In genomic region chr17:48598727-48599126, GRCh38 we compare ENCODE assay signal across 14 cellular contexts. TPM values are rescaled to one million over a fixed set of nuclear protein-coding genes. Genes with fewer than 3 reads are reported as not detected.
DNase-seq lines count a peak whose midpoint lies in the region; ATAC-seq, FAIRE-seq and TF ChIP-seq lines count a peak whose summit lies in the region.
"Had no signal": no experiment of that assay in that cellular context is flagged by ENCODE, and none has a peak within 500 bp of the region (broad histone marks: within the 10 kb centered on the region; RNA-seq: fewer than 3 reads in every experiment).

No MANE protein-coding gene starts in this region.

- no peak overlapping the region for H2BK120ac ChIP-seq in H1 (replicated peaks; ENCODE audit: low read depth, low read length)

- no peak for TF ChIP-seq POLR2A in H1 (IDR thresholded peaks at IDR 0.05; ENCODE audit: control extremely low read depth in 1 of 2, low read depth in 2 of 2, low read length in 2 of 2)

- H2AK5ac ChIP-seq in H1 (ENCODE audit: low read depth, low read length), result 0 out of 2 replicates have a peak overlapping the region, but pooled peaks have one; percentile 18

- no peak for TF ChIP-seq EP300 in H1 (IDR thresholded peaks at IDR 0.05; ENCODE audit: borderline replicate concordance in 1 of 2, low read depth in 2 of 2, low read length in 2 of 2)

- H3K79me2 ChIP-seq in OCI-LY3 (ENCODE audit: low read length), result peaks cover 7% of the 10 kb centered on the region; the same call in 1 of the 2 replicates
- no peaks in the 10 kb centered on the region for H3K79me2 ChIP-seq in H1 (ENCODE audit: control insufficient read depth in 1 of 2, insufficient read depth in 2 of 2, low read length in 2 of 2)

- H3K9ac ChIP-seq in OCI-LY3 (ENCODE audit: low read length) (peak overlapping the region; percentile 83; the same call in 1 of the 2 replicates), H1 (replicated peaks in 1 of 4; ENCODE audit: extremely low read depth in 1 of 4, low read depth in 3 of 4, low read length in 3 of 4) (no peak overlapping the region)

- H2BK15ac ChIP-seq in H1 (ENCODE audit: low read length), result peak overlapping the region; percentile 18; the same call in 1 of the 2 replicates

- H3K36me3 ChIP-seq in CD8-positive, alpha-beta memory T cell (ENCODE audit: insufficient read depth, low read length), result no peaks in the 10 kb centered on the region
- H3K36me3 ChIP-seq in OCI-LY3 (replicated peaks; ENCODE audit: low read depth, low read length) (no peaks in the 10 kb centered on the region), H1 (ENCODE audit: control insufficient read depth in 2 of 4, insufficient read depth in 4 of 4, low read length in 3 of 4) (no peaks in the 10 kb centered on the region; a peak in 1 of 8 replicates)

- H3K4me1 ChIP-seq in CD8-positive, alpha-beta memory T cell (ENCODE audit: insufficient read depth, low read length), result peaks cover 29% of the 10 kb centered on the region
- H3K4me1 ChIP-seq in OCI-LY3 (ENCODE audit: low read length) (peaks cover 27% of the 10 kb centered on the region), H1 (replicated peaks in 1 of 4; ENCODE audit: control insufficient read depth in 3 of 4, insufficient read depth in 4 of 4, low read length in 3 of 4) (peaks cover 0 to 12% (median 5%) of the 10 kb centered on the region in 4 experiments; a peak in 4 of 7 replicates)

- H4K91ac ChIP-seq in H1 (replicated peaks; ENCODE audit: insufficient read length, low read length), result no peak overlapping the region

- no peak overlapping the region for H4K5ac ChIP-seq in H1 (ENCODE audit: insufficient read length, low read depth, low read length)

- 30% methylated on average over 7 of the region's 7 CpGs; no CpG with 5 or more reads in 1 of the 2 experiments for WGBS in H1 (ENCODE audit: extremely low coverage in 1 of 2, insufficient coverage in 1 of 2, insufficient read length in 1 of 2, insufficient replicate concordance in 2 of 2, low coverage in 1 of 2, low lambda C conversion rate in 2 of 2, missing lambda C conversion rate in 1 of 2), 2 experiments

- no peak overlapping the region for H2AFZ ChIP-seq in OCI-LY3 (ENCODE audit: low read depth, low read length)
- H2AFZ ChIP-seq in H1 (ENCODE audit: low read length), result no peak overlapping the region

- no peaks in the 10 kb centered on the region for H3K79me1 ChIP-seq in H1 (ENCODE audit: low read depth, low read length)

- H2BK12ac ChIP-seq in H1 (ENCODE audit: low read depth, low read length), result no peak overlapping the region

- H3K4me1 Mint-ChIP-seq in CD8-positive, alpha-beta memory T cell, result peaks cover 41 to 53% (median 50%) of the 10 kb centered on the region in 3 donors
- peaks cover 7% of the 10 kb centered on the region for H3K4me1 Mint-ChIP-seq in neural crest cell

- H3K23me2 ChIP-seq in H1 (ENCODE audit: low read depth, low read length), result no peaks in the 10 kb centered on the region; the same call in 1 of the 2 replicates

- H3K27ac Mint-ChIP-seq in CD8-positive, alpha-beta memory T cell, result peak overlapping the region in 1 of 8 donors; percentile 51
- H3K27ac Mint-ChIP-seq in neural crest cell (ENCODE audit: unreplicated experiment), result peak overlapping the region; percentile 54

- no peak overlapping the region for H4K8ac ChIP-seq in H1 (ENCODE audit: extremely low read depth, insufficient read depth, low read length)

- no peak for FAIRE-seq in H1 (lab: Jason Lieb, UNC)
- FAIRE-seq: D721Med had no signal

- H3K4me3 ChIP-seq in CD8-positive, alpha-beta memory T cell (ENCODE audit: low read length), result no peak overlapping the region
- H3K4me3 ChIP-seq in OCI-LY3 (ENCODE audit: low read length) (peak overlapping the region; percentile 89), H1 (ENCODE audit: extremely low read depth in 1 of 4, insufficient read depth in 2 of 4, low read depth in 3 of 4, low read length in 4 of 4) (no peak overlapping the region)

- no peak for TF ChIP-seq CTCF in OCI-LY3 (IDR thresholded peaks at IDR 0.05; ENCODE audit: low read depth, low read length)
- TF ChIP-seq CTCF in H1 (IDR thresholded peaks at IDR 0.05; ENCODE audit: control extremely low read depth in 1 of 3, insufficient read depth in 1 of 3, low read depth in 1 of 3, low read length in 3 of 3), result no peak
- no peak for TF ChIP-seq CTCF in neural crest cell (conservative IDR thresholded peaks at IDR 0.05)

- H3K9me3 Mint-ChIP-seq in CD8-positive, alpha-beta memory T cell, result no peaks in the 10 kb centered on the region
- H3K9me3 Mint-ChIP-seq in neural crest cell, result no peaks in the 10 kb centered on the region

- no peak for TF ChIP-seq RAD21 in H1 (IDR thresholded peaks at IDR 0.05 in 1 of 2, conservative IDR thresholded peaks at IDR 0.05 in 1 of 2; ENCODE audit: low read depth in 2 of 2, low read length in 2 of 2)

- H3K27ac ChIP-seq in CD8-positive, alpha-beta memory T cell (ENCODE audit: low read depth, low read length), result no peak overlapping the region
- H3K27ac ChIP-seq in OCI-LY3 (ENCODE audit: low read length) (no peak overlapping the region), H1 (ENCODE audit: low read depth, low read length) (no peak overlapping the region)

- no peak overlapping the region for H3K18ac ChIP-seq in H1 (ENCODE audit: extremely low read depth, low read length)

- H3K4me3 Mint-ChIP-seq in CD8-positive, alpha-beta memory T cell, result peak overlapping the region; percentile 67 to 88 (median 83)
- peak overlapping the region; percentile 81 for H3K4me3 Mint-ChIP-seq in neural crest cell

- H3K27me3 Mint-ChIP-seq in CD8-positive, alpha-beta memory T cell, result peaks cover 84 to 94% of the 10 kb centered on the region in 2 donors
- peaks cover 100% of the 10 kb centered on the region for H3K27me3 Mint-ChIP-seq in neural crest cell (ENCODE audit: low read depth)

- no peaks in the 10 kb centered on the region for H3K36me3 Mint-ChIP-seq in CD8-positive, alpha-beta memory T cell
- peaks cover 12% of the 10 kb centered on the region for H3K36me3 Mint-ChIP-seq in neural crest cell (ENCODE audit: low read depth)

- no peak overlapping the region for H3K23ac ChIP-seq in H1 (ENCODE audit: insufficient read length)

- H4K20me1 ChIP-seq in OCI-LY3 (ENCODE audit: insufficient read depth, low read length) (no peaks in the 10 kb centered on the region), H1 (replicated peaks in 1 of 2; ENCODE audit: control insufficient read depth in 1 of 2, insufficient read depth in 2 of 2, low read length in 2 of 2) (peaks cover 38 to 55% of the 10 kb centered on the region in 2 experiments)

- no peak overlapping the region for H2BK20ac ChIP-seq in H1 (ENCODE audit: low read length)

- H3K4me2 ChIP-seq in OCI-LY3 (ENCODE audit: low read length) (peak overlapping the region; percentile 85), H1 (ENCODE audit: insufficient read depth in 1 of 2, low read depth in 2 of 2, low read length in 2 of 2) (no peak overlapping the region)

- no peak overlapping the region for H3K14ac ChIP-seq in H1 (ENCODE audit: insufficient read length)

- no peaks in the 10 kb centered on the region for H3K9me3 ChIP-seq in CD8-positive, alpha-beta memory T cell (ENCODE audit: low read length)
- no peaks in the 10 kb centered on the region for H3K9me3 ChIP-seq in OCI-LY3 (ENCODE audit: insufficient read depth, low read length)
- H3K9me3 ChIP-seq in H1 (ENCODE audit: insufficient read depth in 2 of 2, low read depth in 1 of 2, low read length in 1 of 2), result no peaks in the 10 kb centered on the region

- peaks cover 85% of the 10 kb centered on the region for H3K27me3 ChIP-seq in CD8-positive, alpha-beta memory T cell (ENCODE audit: insufficient read depth, low read length, poor library complexity, severe bottlenecking)
- H3K27me3 ChIP-seq in OCI-LY3 (ENCODE audit: low read depth, low read length) (peaks cover 21% of the 10 kb centered on the region), H1 (replicated peaks in 1 of 4; ENCODE audit: control insufficient read depth in 3 of 4, extremely low read depth in 1 of 4, insufficient read depth in 3 of 4, low read length in 3 of 4) (peaks cover 97 to 100% (median 99%) of the 10 kb centered on the region in 4 experiments)

- no peak overlapping the region for H3K56ac ChIP-seq in H1 (replicated peaks; ENCODE audit: insufficient read length, low read depth, low read length)

- POLR2A ChIA-PET in CD8-positive, alpha-beta memory T cell (lab: Charles Lee), result no interaction called here
- POLR2A ChIA-PET in H1 (lab: Charles Lee; ENCODE audit: partially characterized antibody), result interaction anchor here (1.2 to 1.4 kb wide), 2 partner anchors 11 to 53 kb away, joined by 3 to 4 read pairs; partner anchors contain the start of gene HOXB2

- no peak overlapping the region for H3K4ac ChIP-seq in H1 (replicated peaks; ENCODE audit: insufficient read length, low read depth, low read length)

- no peak overlapping the region for H2BK5ac ChIP-seq in H1 (ENCODE audit: low read depth, low read length)

- no peak for ATAC-seq in HG02852 (IDR thresholded peaks at IDR 0.05; ENCODE audit: unreplicated experiment)

- CTCF ChIA-PET in CD8-positive, alpha-beta memory T cell (lab: Charles Lee), result interaction anchor here (0.6 kb wide), 1 partner anchor 1548 kb away, joined by 4 read pairs; no protein-coding TSS in a partner anchor
- CTCF ChIA-PET in H1 (lab: Charles Lee; ENCODE audit: partially characterized antibody), result interaction anchor here (1.0 to 2.1 kb wide), 7 partner anchors 10 to 69 kb away, joined by 3 to 8 read pairs (median 5); no protein-coding TSS in a partner anchor

- DNase-seq in CD8-positive, alpha-beta memory T cell, result no peak
- DNase-seq in H1 (ENCODE audit: low read depth in 1 of 2, low spot score in 2 of 2), result no peak
- no peak for DNase-seq in neural crest cell (ENCODE audit: low read depth, low spot score)
- DNase-seq in SIG-M5 (lab: John Stamatoyannopoulos, UW), result no peak
- no peak for DNase-seq in kidney tubule cell (ENCODE audit: low spot score)
- DNase-seq in foreskin melanocyte, result no peak
- DNase-seq: activated CD4-positive, alpha-beta T cell treated with anti-CD3 and anti-CD28 coated beads for 1 hour; NCI-H1048; SHP77 treated with DMSO at 0.1 percent for 48 hours; stimulated activated CD4-positive, alpha-beta T cell treated with anti-CD3 and anti-CD28 coated beads, Interleukin-4, amount 100 ng/mL, for 1 hour had no signal

RNA-seq across cellular contexts. Expression of gene HOXB5, which starts 5.1 kb away (rescaled TPM):
- total RNA-seq in CD8-positive, alpha-beta memory T cell, result not detected
- not detected for polyA plus RNA-seq in CD8-positive, alpha-beta memory T cell
- not detected in 2 replicates for total RNA-seq in H1 (2021; fragmentation: NEBNext Ultra II Directional; extraction: Animal tissue kit (Norgen Biotek cat#: 25700))
- polyA plus RNA-seq in H1 (2011; rRNA removed), result not detected in 2 replicates
- polyA plus RNA-seq in H1 (2011; cell fraction: cytosol; rRNA removed), result not detected
- polyA plus RNA-seq in H1 (2011; cell fraction: nucleus; rRNA removed), result not detected
- polyA plus RNA-seq in H1 (2012, experiment 1 of 2), result not detected in 4 replicates
- polyA plus RNA-seq in H1 (2012, experiment 2 of 2), result not detected
- polyA plus RNA-seq in H1 (2013, experiment 1 of 2), result not detected
- not detected for polyA plus RNA-seq in H1 (2013, experiment 2 of 2)
- 0.07 TPM in 1 of 2 replicates, not detected in the other for polyA minus RNA-seq in H1 (2011; rRNA and poly(A)+ RNA removed)
- polyA minus RNA-seq in H1 (2011; cell fraction: cytosol; rRNA and poly(A)+ RNA removed), result not detected
- not detected for polyA minus RNA-seq in H1 (2011; cell fraction: nucleus; rRNA and poly(A)+ RNA removed)
- total RNA-seq in neural crest cell, result 2.3 and 2.6 TPM in 2 replicates

RNA-seq across cellular contexts. Expression of gene HOXB6, which starts 6.1 kb away (rescaled TPM):
- under 1 TPM; 0.22 to 0.37 TPM for total RNA-seq in CD8-positive, alpha-beta memory T cell
- polyA plus RNA-seq in CD8-positive, alpha-beta memory T cell, result not detected
- not detected in 2 replicates for total RNA-seq in H1 (2021; fragmentation: NEBNext Ultra II Directional; extraction: Animal tissue kit (Norgen Biotek cat#: 25700))
- not detected in 2 replicates for polyA plus RNA-seq in H1 (2011; rRNA removed)
- not detected for polyA plus RNA-seq in H1 (2011; cell fraction: cytosol; rRNA removed)
- not detected for polyA plus RNA-seq in H1 (2011; cell fraction: nucleus; rRNA removed)
- polyA plus RNA-seq in H1 (2012, experiment 1 of 2), result 0.09 to 0.17 TPM in 2 of 4 replicates, not detected in the others
- polyA plus RNA-seq in H1 (2012, experiment 2 of 2), result not detected
- polyA plus RNA-seq in H1 (2013, experiment 1 of 2), result not detected
- not detected for polyA plus RNA-seq in H1 (2013, experiment 2 of 2)
- not detected in 2 replicates for polyA minus RNA-seq in H1 (2011; rRNA and poly(A)+ RNA removed)
- polyA minus RNA-seq in H1 (2011; cell fraction: cytosol; rRNA and poly(A)+ RNA removed), result not detected
- polyA minus RNA-seq in H1 (2011; cell fraction: nucleus; rRNA and poly(A)+ RNA removed), result not detected
- total RNA-seq in neural crest cell, result 9.6 and 11.5 TPM in 2 replicates

RNA-seq across cellular contexts. Expression of gene HOXB3, which starts 8.7 kb away (rescaled TPM):
- 1 to 10 TPM; 3.0 to 3.5 TPM for total RNA-seq in CD8-positive, alpha-beta memory T cell
- 0.10 TPM for polyA plus RNA-seq in CD8-positive, alpha-beta memory T cell
- total RNA-seq in H1 (2021; fragmentation: NEBNext Ultra II Directional; extraction: Animal tissue kit (Norgen Biotek cat#: 25700)), result not detected in 2 replicates
- not detected in 2 replicates for polyA plus RNA-seq in H1 (2011; rRNA removed)
- not detected for polyA plus RNA-seq in H1 (2011; cell fraction: cytosol; rRNA removed)
- polyA plus RNA-seq in H1 (2011; cell fraction: nucleus; rRNA removed), result not detected
- polyA plus RNA-seq in H1 (2012, experiment 1 of 2), result 0.28 TPM in 1 of 4 replicates, not detected in the others
- not detected for polyA plus RNA-seq in H1 (2012, experiment 2 of 2)
- not detected for polyA plus RNA-seq in H1 (2013, experiment 1 of 2)
- not detected for polyA plus RNA-seq in H1 (2013, experiment 2 of 2)
- 0.19 TPM in 1 of 2 replicates, not detected in the other for polyA minus RNA-seq in H1 (2011; rRNA and poly(A)+ RNA removed)
- not detected for polyA minus RNA-seq in H1 (2011; cell fraction: cytosol; rRNA and poly(A)+ RNA removed)
- 1.00 TPM for polyA minus RNA-seq in H1 (2011; cell fraction: nucleus; rRNA and poly(A)+ RNA removed)
- total RNA-seq in neural crest cell, result 21.9 and 22.8 TPM in 2 replicates

RNA-seq across cellular contexts. Expression of gene HOXB7, which starts 12.1 kb away (rescaled TPM):
- under 1 TPM; 0.89 to 0.96 TPM for total RNA-seq in CD8-positive, alpha-beta memory T cell
- polyA plus RNA-seq in CD8-positive, alpha-beta memory T cell, result 0.87 TPM
- total RNA-seq in H1 (2021; fragmentation: NEBNext Ultra II Directional; extraction: Animal tissue kit (Norgen Biotek cat#: 25700)), result not detected in 2 replicates
- polyA plus RNA-seq in H1 (2011; rRNA removed), result not detected in 2 replicates
- polyA plus RNA-seq in H1 (2011; cell fraction: cytosol; rRNA removed), result not detected
- polyA plus RNA-seq in H1 (2011; cell fraction: nucleus; rRNA removed), result not detected
- polyA plus RNA-seq in H1 (2012, experiment 1 of 2), result not detected in 4 replicates
- not detected for polyA plus RNA-seq in H1 (2012, experiment 2 of 2)
- polyA plus RNA-seq in H1 (2013, experiment 1 of 2), result not detected
- polyA plus RNA-seq in H1 (2013, experiment 2 of 2), result not detected
- polyA minus RNA-seq in H1 (2011; rRNA and poly(A)+ RNA removed), result not detected in 2 replicates
- not detected for polyA minus RNA-seq in H1 (2011; cell fraction: cytosol; rRNA and poly(A)+ RNA removed)
- not detected for polyA minus RNA-seq in H1 (2011; cell fraction: nucleus; rRNA and poly(A)+ RNA removed)
- total RNA-seq in neural crest cell, result 8.5 and 11.4 TPM in 2 replicates

RNA-seq across cellular contexts. Expression of gene HOXB8, which starts 16.4 kb away (rescaled TPM):
- not detected for total RNA-seq in CD8-positive, alpha-beta memory T cell
- not detected for polyA plus RNA-seq in CD8-positive, alpha-beta memory T cell
- not detected in 2 replicates for total RNA-seq in H1 (2021; fragmentation: NEBNext Ultra II Directional; extraction: Animal tissue kit (Norgen Biotek cat#: 25700))
- polyA plus RNA-seq in H1 (2011; rRNA removed), result not detected in 2 replicates
- not detected for polyA plus RNA-seq in H1 (2011; cell fraction: cytosol; rRNA removed)
- not detected for polyA plus RNA-seq in H1 (2011; cell fraction: nucleus; rRNA removed)
- not detected in 4 replicates for polyA plus RNA-seq in H1 (2012, experiment 1 of 2)
- 0.09 TPM for polyA plus RNA-seq in H1 (2012, experiment 2 of 2)
- not detected for polyA plus RNA-seq in H1 (2013, experiment 1 of 2)
- not detected for polyA plus RNA-seq in H1 (2013, experiment 2 of 2)
- not detected in 2 replicates for polyA minus RNA-seq in H1 (2011; rRNA and poly(A)+ RNA removed)
- not detected for polyA minus RNA-seq in H1 (2011; cell fraction: cytosol; rRNA and poly(A)+ RNA removed)
- polyA minus RNA-seq in H1 (2011; cell fraction: nucleus; rRNA and poly(A)+ RNA removed), result not detected
- 19.7 and 22.9 TPM in 2 replicates for total RNA-seq in neural crest cell
- total RNA-seq: liver had no signal
- polyA plus RNA-seq: liver had no signal
